Comparison of ENCODE assay signal across 15 cellular contexts in the genomic region with DNA sequence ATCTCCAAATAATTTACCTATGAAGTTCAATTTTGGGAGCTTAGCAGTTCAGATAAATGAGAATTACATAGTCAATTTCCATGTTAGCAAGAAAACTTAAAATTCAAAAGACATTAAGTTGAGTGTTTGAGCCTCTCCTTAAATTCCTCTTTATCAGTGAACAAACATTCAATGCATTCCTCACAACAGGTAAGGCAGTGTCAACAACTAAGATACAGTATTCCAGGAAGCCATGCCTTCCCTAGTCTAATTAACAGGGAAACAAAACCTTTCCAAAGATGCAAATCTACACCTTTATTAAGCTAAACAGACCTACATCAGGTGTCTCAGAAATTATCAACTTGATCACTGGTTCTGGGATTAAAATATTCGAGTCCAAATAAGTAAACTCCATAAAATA. TPM values are rescaled to one million over a fixed set of nuclear protein-coding genes. Genes with fewer than 3 reads are reported as not detected.
A peak's percentile ranks its signal among the peaks of the same experiment; 100 is the strongest.
DNase-seq lines count a peak whose midpoint lies in the region; ATAC-seq, FAIRE-seq and TF ChIP-seq lines count a peak whose summit lies in the region.
"Had no signal": no experiment of that assay in that cellular context is flagged by ENCODE, and none has a peak within 500 bp of the region (broad histone marks: within the 10 kb centered on the region; RNA-seq: fewer than 3 reads in every experiment).

No MANE protein-coding gene starts in this region.

- H4K20me1 ChIP-seq in Loucy (ENCODE audit: insufficient read depth, low read length, poor library complexity, severe bottlenecking) (no peaks in the 10 kb centered on the region), endothelial cell of umbilical vein (replicated peaks; ENCODE audit: control insufficient read depth, extremely low read depth, insufficient read depth, low read length) (peaks cover 2% of the 10 kb centered on the region)

- H3K27ac ChIP-seq in endothelial cell of umbilical vein (ENCODE audit: insufficient read depth, low read depth, low read length): no peak overlapping the region
- no peak overlapping the region for H3K27ac ChIP-seq in Peyer's patch

- dilution Hi-C loops in endothelial cell of umbilical vein (cut with MboI; ENCODE audit: extremely low pct_ligation_motif_present, low sequenced_read_pairs): no loop called here

- H3F3A ChIP-seq in Loucy (ENCODE audit: low read depth): no peaks in the 10 kb centered on the region

- H3K4me3 Mint-ChIP-seq in nephron: peak overlapping the region; percentile 30 to 56 (median 49)
- H3K4me3 Mint-ChIP-seq: activated T-helper 1 cell treated with anti-CD3 and anti-CD28 coated beads, Interleukin-12 subunit alpha, Interleukin-12 subunit beta, Interleukin-2, Interleukin-4 antibody, amounts not matched to agents 30 ng/mL and 10 ng/mL and 1 ng/mL, durations not matched to agents 14 hours and 24 hours and 36 hours had no signal

- intact Hi-C loops in endothelial cell of umbilical vein (cut with micrococcal nuclease): no loop called here

- no peak for ATAC-seq in HG02642 (IDR thresholded peaks at IDR 0.05; ENCODE audit: poor library complexity, unreplicated experiment)

- H3K4me1 Mint-ChIP-seq in nephron: peaks cover 14% of the 10 kb centered on the region

- BruUV-seq in endothelial cell of umbilical vein (replicated peaks; lab: Mats Ljungman, UMichigan): no TSS peak

- H3K27ac Mint-ChIP-seq in nephron: no peak overlapping the region
- H3K27ac Mint-ChIP-seq: activated T-helper 1 cell treated with anti-CD3 and anti-CD28 coated beads, Interleukin-12 subunit alpha, Interleukin-12 subunit beta, Interleukin-2, Interleukin-4 antibody, amounts not matched to agents 30 ng/mL and 10 ng/mL and 1 ng/mL, durations not matched to agents 14 hours and 24 hours and 36 hours had no signal

- FAIRE-seq in endothelial cell of umbilical vein (lab: Jason Lieb, UNC): peak; percentile 37

- H3K4me1 ChIP-seq in Loucy (ENCODE audit: insufficient read depth, low read length, poor library complexity, severe bottlenecking) (peaks cover 65% of the 10 kb centered on the region), endothelial cell of umbilical vein (ENCODE audit: control insufficient read depth, extremely low read depth, insufficient read depth, low read length) (peaks cover 46% of the 10 kb centered on the region), Peyer's patch (peaks cover 0 to 31% (median 2%) of the 10 kb centered on the region in 4 donors)

- H3K9me3 Mint-ChIP-seq in nephron: peaks cover 2% of the 10 kb centered on the region
- H3K9me3 Mint-ChIP-seq: activated T-helper 1 cell treated with anti-CD3 and anti-CD28 coated beads, Interleukin-12 subunit alpha, Interleukin-12 subunit beta, Interleukin-2, Interleukin-4 antibody, amounts not matched to agents 30 ng/mL and 10 ng/mL and 1 ng/mL, durations not matched to agents 14 hours and 24 hours and 36 hours had no signal

- DNase-seq in AG04449 (ENCODE audit: low read depth, low spot score) (no peak), endothelial cell of umbilical vein (ENCODE audit: low read depth, low spot score) (no peak), Peyer's patch (no peak), NCI-H2029 treated with DMSO at 0.1 percent for 48 hours (lab: John Stamatoyannopoulos, UW) (no peak), medulla oblongata (ENCODE audit: extremely low spot score) (no peak)
- DNase-seq: aorta, DMS153, NCI-H1694, NCI-H526, occipital lobe, T1000 had no signal

- TF ChIP-seq POLR2A in endothelial cell of umbilical vein (IDR thresholded peaks at IDR 0.05; ENCODE audit: low read depth, low read length) (no peak), Peyer's patch (IDR thresholded peaks at IDR 0.05) (no peak)

- H3K9me3 ChIP-seq in Loucy (ENCODE audit: insufficient read depth, low read depth, low read length) (no peaks in the 10 kb centered on the region), endothelial cell of umbilical vein (replicated peaks; ENCODE audit: control insufficient read depth, insufficient read depth, low read length) (no peaks in the 10 kb centered on the region), Peyer's patch (no peaks in the 10 kb centered on the region)

- H2AFZ ChIP-seq in Loucy (ENCODE audit: low read length) (no peak overlapping the region), endothelial cell of umbilical vein (ENCODE audit: low read depth, low read length) (no peak overlapping the region)

- H3K27me3 ChIP-seq in Loucy (ENCODE audit: insufficient read depth, low read length, poor library complexity, severe bottlenecking) (no peaks in the 10 kb centered on the region), endothelial cell of umbilical vein (ENCODE audit: control insufficient read depth in 2 of 2, insufficient read depth in 2 of 2, low read length in 2 of 2) (no peaks in the 10 kb centered on the region), Peyer's patch (no peaks in the 10 kb centered on the region)

- H3K79me2 ChIP-seq in Loucy (ENCODE audit: insufficient read depth, low read length) (peaks cover 42% of the 10 kb centered on the region), endothelial cell of umbilical vein (ENCODE audit: control insufficient read depth, insufficient read depth, low read length) (peaks cover 86% of the 10 kb centered on the region)

- H3K36me3 Mint-ChIP-seq in nephron (ENCODE audit: low read depth): peaks cover 46% of the 10 kb centered on the region

- H3K9me1 ChIP-seq in endothelial cell of umbilical vein (replicated peaks; ENCODE audit: control insufficient read depth, extremely low read depth, insufficient read depth, low read length): no peaks in the 10 kb centered on the region

- no peaks in the 10 kb centered on the region for H3K36me3 ChIP-seq in Loucy (ENCODE audit: insufficient read depth, low read length)
- H3K36me3 ChIP-seq in endothelial cell of umbilical vein (ENCODE audit: control insufficient read depth in 2 of 2, extremely low read depth in 1 of 2, insufficient read depth in 2 of 2, low read length in 2 of 2): peaks cover 5 to 9% of the 10 kb centered on the region in 2 experiments
- H3K36me3 ChIP-seq in Peyer's patch: peaks cover 0 to 19% (median 0%) of the 10 kb centered on the region in 3 donors

- H3K4me2 ChIP-seq in Loucy (ENCODE audit: low read depth, low read length, poor library complexity, severe bottlenecking) (peak overlapping the region; percentile 69), endothelial cell of umbilical vein (ENCODE audit: insufficient read depth, low read length) (peak overlapping the region; percentile 100)

- TF ChIP-seq CTCF in AG04449 (IDR thresholded peaks at IDR 0.05; ENCODE audit: insufficient read depth, low read length, missing control alignments) (no peak), Loucy (conservative IDR thresholded peaks at IDR 0.05; ENCODE audit: low read length) (no peak), endothelial cell of umbilical vein (IDR thresholded peaks at IDR 0.05; ENCODE audit: extremely low read depth in 1 of 2, insufficient read depth in 1 of 2, low read depth in 1 of 2, low read length in 2 of 2) (no peak), nephron (IDR thresholded peaks at IDR 0.05; ENCODE audit: unreplicated experiment in 3 of 3) (no peak), Peyer's patch (IDR thresholded peaks at IDR 0.05) (no peak)

- H3K4me3 ChIP-seq in AG04449 (ENCODE audit: low read depth, low read length) (peak overlapping the region; percentile 44), Loucy (ENCODE audit: low read length, poor library complexity, severe bottlenecking) (peak overlapping the region; percentile 53), endothelial cell of umbilical vein (replicated peaks in 1 of 3; ENCODE audit: insufficient read depth in 1 of 3, low read depth in 1 of 3, low read length in 3 of 3) (peak overlapping the region in 1 of 3 experiments; percentile 31), Peyer's patch (no peak overlapping the region)

- H3K27me3 Mint-ChIP-seq in nephron (ENCODE audit: low read depth): no peaks in the 10 kb centered on the region

- POLR2A ChIA-PET in AG04449 (lab: Yijun Ruan, JAX): no interaction called here
- POLR2A ChIA-PET in endothelial cell of umbilical vein (lab: Charles Lee): no interaction called here

- CTCF ChIA-PET in AG04449 (lab: Yijun Ruan, JAX): interaction anchor here (1.0 to 1.3 kb wide), 3 partner anchors 10 to 219 kb away, joined by 3 to 4 read pairs (median 3); no protein-coding TSS in a partner anchor
- CTCF ChIA-PET in endothelial cell of umbilical vein (lab: Charles Lee): interaction anchor here (0.7 kb wide), 1 partner anchor 8 kb away, joined by 3 read pairs; no protein-coding TSS in a partner anchor

- no peaks in the 10 kb centered on the region for H3K9me2 ChIP-seq in Loucy (replicated peaks; ENCODE audit: low read depth, low read length)

- H3K9ac ChIP-seq in Loucy (ENCODE audit: low read depth, low read length, poor library complexity, severe bottlenecking) (no peak overlapping the region), endothelial cell of umbilical vein (replicated peaks; ENCODE audit: extremely low read depth, insufficient read depth, low read length) (no peak overlapping the region)

TF ChIP-seq in endothelial cell of umbilical vein, 7 proteins besides CTCF, POLR2A, EP300 and RAD21:
- TF ChIP-seq POLR2AphosphoS5 (IDR thresholded peaks at IDR 0.05; ENCODE audit: insufficient read depth, low read depth, low read length) (no peak), MYC (IDR thresholded peaks at IDR 0.05; ENCODE audit: low read depth, low read length) (no peak), FOS (IDR thresholded peaks at IDR 0.05; ENCODE audit: borderline replicate concordance, insufficient read depth, low read length) (no peak), EZH2 (IDR thresholded peaks at IDR 0.05; ENCODE audit: borderline replicate concordance, low read depth, low read length, severe bottlenecking) (no peak)
- TF ChIP-seq, protein P1, sequence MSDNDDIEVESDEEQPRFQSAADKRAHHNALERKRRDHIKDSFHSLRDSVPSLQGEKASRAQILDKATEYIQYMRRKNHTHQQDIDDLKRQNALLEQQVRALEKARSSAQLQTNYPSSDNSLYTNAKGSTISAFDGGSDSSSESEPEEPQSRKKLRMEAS (IDR thresholded peaks at IDR 0.05; ENCODE audit: insufficient read depth, insufficient read length): no peak

RNA-seq across cellular contexts. Expression of gene SH3RF1, which starts 3.7 kb away (rescaled TPM):
- total RNA-seq in endothelial cell of umbilical vein (24.3 and 24.9 TPM in 2 replicates), Peyer's patch (10 to 100 TPM; 23.1 to 55.0 (median 48.1) TPM)
- polyA plus RNA-seq in endothelial cell of umbilical vein: 16.2 and 16.7 TPM in 2 replicates
- 11.5 and 13.4 TPM in 2 replicates for polyA plus RNA-seq in endothelial cell of umbilical vein (2011; cell fraction: cytosol; rRNA removed)
- polyA plus RNA-seq in endothelial cell of umbilical vein (2011; cell fraction: nucleus; rRNA removed): 21.1 and 23.1 TPM in 2 replicates
- 12.8 and 15.2 TPM in 2 replicates for polyA plus RNA-seq in endothelial cell of umbilical vein (2012)
- polyA minus RNA-seq in endothelial cell of umbilical vein: 59.1 and 61.5 TPM in 2 replicates
- 24.1 TPM for polyA minus RNA-seq in endothelial cell of umbilical vein (2011; cell fraction: cytosol; rRNA and poly(A)+ RNA removed)
- 80.9 and 111 TPM in 2 replicates for polyA minus RNA-seq in endothelial cell of umbilical vein (2011; cell fraction: nucleus; rRNA and poly(A)+ RNA removed)

Comparison
In these comparisons a context has a peak if more than half of its experiments do, and no peak if none do; other contexts are left out.
1. H3K4me3 ChIP-seq: peak in AG04449 (single experiment) and Loucy (single experiment); none in Peyer's patch (0 of 4).